27 cellular contexts compared by ENCODE assay signal in the genomic region with DNA sequence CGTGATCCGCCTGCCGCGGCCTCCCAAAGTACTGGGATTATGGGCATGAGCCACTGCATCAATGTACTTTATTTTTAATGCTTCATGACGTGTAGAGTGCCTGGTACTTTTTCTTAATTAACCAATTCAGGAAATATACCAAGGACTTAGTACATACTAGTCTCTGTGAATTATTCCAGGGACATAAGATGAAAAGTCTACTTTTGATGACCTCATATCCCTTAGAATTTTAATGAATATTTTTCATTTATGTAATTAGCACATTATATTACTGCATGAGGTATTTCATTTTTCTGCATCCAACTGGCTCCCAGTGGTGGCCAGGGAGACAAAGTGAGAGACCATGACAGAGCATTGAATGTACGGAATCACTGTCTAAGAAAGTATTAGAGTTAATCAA.
"Had no signal": no experiment of that assay in that cellular context is flagged by ENCODE, and none has a peak within 500 bp of the region (broad histone marks: within the 10 kb centered on the region; RNA-seq: fewer than 3 reads in every experiment).

No MANE protein-coding gene starts in this region.

- H3K27ac ChIP-seq: colonic mucosa, coronary artery, dorsolateral prefrontal cortex, epithelial cell of prostate, esophagus muscularis mucosa, esophagus squamous epithelium, foreskin keratinocyte, gastrocnemius medialis, gastroesophageal sphincter, heart left ventricle, heart right ventricle had no signal

- FAIRE-seq: colon, endothelial cell of umbilical vein, frontal cortex had no signal

- H3K36me3 ChIP-seq: colonic mucosa, esophagus muscularis mucosa, esophagus squamous epithelium, gastrocnemius medialis, gastroesophageal sphincter, heart left ventricle, heart right ventricle had no signal

- ATAC-seq: effector memory CD8-positive, alpha-beta T cell; esophagus mucosa; foreskin keratinocyte; gastrocnemius medialis; gastroesophageal sphincter; heart left ventricle; heart right ventricle had no signal

- H3K4me1 ChIP-seq: colonic mucosa, esophagus muscularis mucosa, esophagus squamous epithelium, foreskin keratinocyte, gastrocnemius medialis, gastroesophageal sphincter, heart left ventricle, heart right ventricle had no signal

- H3K27me3 ChIP-seq: colonic mucosa, dorsolateral prefrontal cortex, esophagus muscularis mucosa, esophagus squamous epithelium, foreskin keratinocyte, gastrocnemius medialis, gastroesophageal sphincter, heart left ventricle, heart right ventricle had no signal

- H3K4me3 ChIP-seq: colonic mucosa, coronary artery, dorsolateral prefrontal cortex, esophagus muscularis mucosa, esophagus squamous epithelium, gastrocnemius medialis, gastroesophageal sphincter, heart left ventricle, heart right ventricle had no signal

- H3K9me3 ChIP-seq: colonic mucosa, esophagus muscularis mucosa, esophagus squamous epithelium, gastrocnemius medialis had no signal

- DNase-seq: colonic mucosa; cortex of kidney; dermis blood vessel endothelial cell; dorsolateral prefrontal cortex; effector CD4-positive, alpha-beta T cell; effector CD8-positive, alpha-beta T cell; effector memory CD4-positive, alpha-beta T cell; effector memory CD8-positive, alpha-beta T cell; endodermal cell; erythroblast; esophagus squamous epithelium; foreskin fibroblast; foreskin keratinocyte; foreskin melanocyte; gastrocnemius medialis; glutamatergic neuron; head of caudate nucleus; heart left ventricle; heart right ventricle had no signal
